Comparison of ENCODE assay signal across 8 cellular contexts in genomic region chr12:124767075-124767821, GRCh38.
DNase-seq lines count a peak whose midpoint lies in the region; ATAC-seq and TF ChIP-seq lines count a peak whose summit lies in the region.

No MANE protein-coding gene starts in this region.

- no TSS peak for BruUV-seq in A673 (replicated peaks; lab: Mats Ljungman, UMichigan)

- H3K9me3 ChIP-seq in A673 (ENCODE audit: low read depth, low read length, poor library complexity, severe bottlenecking) (peaks cover 11% of the 10 kb centered on the region), lower lobe of right lung (peaks cover 9% of the 10 kb centered on the region)

- H3K27ac ChIP-seq in A673 (ENCODE audit: low read depth, low read length, poor library complexity, severe bottlenecking) (no peak overlapping the region), lower lobe of right lung (no peak overlapping the region)

- CTCF ChIA-PET in A673 (lab: Charles Lee): interaction anchor here (0.8 to 1.1 kb wide), 2 partner anchors 12 to 470 kb away, joined by 3 read pairs; no protein-coding TSS in a partner anchor

- H3K36me3 ChIP-seq in A673 (ENCODE audit: insufficient read depth, low read length, poor library complexity, severe bottlenecking) (no peaks in the 10 kb centered on the region), lower lobe of right lung (no peaks in the 10 kb centered on the region)

- H3K27me3 ChIP-seq in A673 (replicated peaks; ENCODE audit: insufficient read depth, low read depth, low read length, poor library complexity) (no peaks in the 10 kb centered on the region), lower lobe of right lung (ENCODE audit: low read depth) (no peaks in the 10 kb centered on the region)

- TF ChIP-seq CTCF in A673 (conservative IDR thresholded peaks at IDR 0.05; ENCODE audit: low read depth, low read length): peak; percentile 98
- TF ChIP-seq CTCF in choroid plexus epithelial cell (conservative IDR thresholded peaks at IDR 0.05; ENCODE audit: low read depth, low read length): peak; percentile 89
- peak; percentile 100 for TF ChIP-seq CTCF in lower lobe of right lung (IDR thresholded peaks at IDR 0.05)

- no peak for TF ChIP-seq POLR2A in GM18505 (IDR thresholded peaks at IDR 0.05; ENCODE audit: borderline replicate concordance, extremely low read depth, insufficient read depth, insufficient read length)

- intact Hi-C loops in A673 (cut with micrococcal nuclease; ENCODE audit: unreplicated experiment): loop anchor here (1.0 to 10.0 kb wide), 2 partner anchors 422 to 731 kb away; no protein-coding TSS in a partner anchor
- intact Hi-C loops in lower lobe of right lung (cut with DNase I): no loop called here

- POLR2A ChIA-PET in A673 (lab: Charles Lee; ENCODE audit: low non-redundant PET): no interaction called here

- peaks cover 7% of the 10 kb centered on the region for H3K4me1 ChIP-seq in A673 (ENCODE audit: insufficient read depth, low read length, poor library complexity, severe bottlenecking)
- H3K4me1 ChIP-seq in lower lobe of right lung: peaks cover 28% of the 10 kb centered on the region

- H3K4me3 ChIP-seq in A673 (ENCODE audit: low read depth, low read length, poor library complexity, severe bottlenecking) (no peak overlapping the region), choroid plexus epithelial cell (ENCODE audit: low read depth, low read length) (no peak overlapping the region), lower lobe of right lung (no peak overlapping the region)

- DNase-seq in A673 (ENCODE audit: low spot score) (peak; percentile 83), NCI-H226 (peak; percentile 37), choroid plexus epithelial cell (ENCODE audit: low read depth) (peak; percentile 74), lower lobe of right lung (peak; percentile 86)
- DNase-seq in activated CD4-positive, alpha-beta T cell treated with anti-CD3 and anti-CD28 coated beads for 4 hours: peak; percentile 71 to 80
- DNase-seq in stimulated activated CD8-positive, alpha-beta memory T cell treated with anti-CD3 and anti-CD28 coated beads, Interleukin-12 subunit alpha, Interleukin-12 subunit beta, amount 100 ng/mL, for 24 hours (ENCODE audit: extremely low read depth): peak; percentile 60

- peak; percentile 81 for ATAC-seq in GM18505 (IDR thresholded peaks at IDR 0.05; ENCODE audit: unreplicated experiment)
- peak; percentile 72 for ATAC-seq in HG02973 (IDR thresholded peaks at IDR 0.05; ENCODE audit: unreplicated experiment)
- peak; percentile 89 to 90 for ATAC-seq in lower lobe of right lung
